ENCODE assay signal across 13 cellular contexts in the genomic region with DNA sequence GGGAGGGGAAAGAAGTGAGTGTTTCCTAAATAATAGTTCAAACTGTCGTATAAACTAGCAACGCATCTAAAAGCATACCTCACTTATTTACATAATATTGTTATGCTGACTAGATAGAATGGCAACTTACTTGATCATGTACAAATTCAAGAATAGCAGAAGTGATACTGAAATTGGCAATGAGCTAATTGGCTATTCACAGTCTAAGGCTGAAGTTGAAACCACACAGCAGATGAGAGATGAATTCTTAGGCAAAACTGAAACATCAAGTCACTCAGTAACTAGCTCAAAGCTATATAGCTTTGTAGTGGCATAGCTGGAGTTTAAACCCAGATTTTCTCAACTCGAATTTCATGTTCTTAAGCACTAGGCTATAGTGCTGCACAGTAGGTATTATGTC.
A peak's percentile ranks its signal among the peaks of the same experiment; 100 is the strongest.
DNase-seq lines count a peak whose midpoint lies in the region; ATAC-seq, FAIRE-seq and TF ChIP-seq lines count a peak whose summit lies in the region.
"Had no signal": no experiment of that assay in that cellular context is flagged by ENCODE, and none has a peak within 500 bp of the region (broad histone marks: within the 10 kb centered on the region; RNA-seq: fewer than 3 reads in every experiment).

No MANE protein-coding gene starts in this region.

- H3K36me3 Mint-ChIP-seq in CD8-positive, alpha-beta T cell = no peaks in the 10 kb centered on the region

- no peak overlapping the region for H3K4me3 ChIP-seq in GM06990 (replicated peaks; ENCODE audit: low read depth, low read length)
- H3K4me3 ChIP-seq in CD8-positive, alpha-beta T cell (ENCODE audit: low read depth, low read length) = no peak overlapping the region

- H3K27me3 ChIP-seq in GM06990 (replicated peaks; ENCODE audit: control insufficient read depth, insufficient read depth, low read length) = no peaks in the 10 kb centered on the region
- no peaks in the 10 kb centered on the region for H3K27me3 ChIP-seq in CD8-positive, alpha-beta T cell (ENCODE audit: insufficient read depth, low read length)

- no peak overlapping the region for H3K27ac Mint-ChIP-seq in CD8-positive, alpha-beta T cell

- TF ChIP-seq CTCF in GM06990 (IDR thresholded peaks at IDR 0.05; ENCODE audit: insufficient read depth, low read length, poor library complexity, severe bottlenecking) (no peak), D721Med (IDR thresholded peaks at IDR 0.05; ENCODE audit: insufficient read depth, missing control alignments) (no peak)
- TF ChIP-seq CTCF in CD8-positive, alpha-beta T cell (IDR thresholded peaks at IDR 0.05) = no peak

- ATAC-seq in GM19324 (IDR thresholded peaks at IDR 0.05; ENCODE audit: low FRiP score, unreplicated experiment) (peak; percentile 99), HG02642 (IDR thresholded peaks at IDR 0.05; ENCODE audit: poor library complexity, unreplicated experiment) (peak; percentile 99), HG03432 (IDR thresholded peaks at IDR 0.05; ENCODE audit: unreplicated experiment) (peak; percentile 99)
- no peak for ATAC-seq in CD8-positive, alpha-beta T cell
- ATAC-seq: esophagus mucosa had no signal

- H3K4me1 ChIP-seq in CD8-positive, alpha-beta T cell (ENCODE audit: insufficient read depth, low read length) = no peaks in the 10 kb centered on the region

- FAIRE-seq in D721Med (lab: Jason Lieb, UNC) = no peak
- FAIRE-seq: H54 had no signal

- no peaks in the 10 kb centered on the region for H3K9me3 ChIP-seq in CD8-positive, alpha-beta T cell (ENCODE audit: low read length)

- no peaks in the 10 kb centered on the region for H3K27me3 Mint-ChIP-seq in CD8-positive, alpha-beta T cell (ENCODE audit: low read depth)

- H3K27ac ChIP-seq in CD8-positive, alpha-beta T cell (ENCODE audit: low read depth, low read length) = no peak overlapping the region

- DNase-seq in GM06990 (ENCODE audit: extremely low read depth, insufficient read length) (peak; percentile 62), D721Med (ENCODE audit: insufficient read length, low spot score) (no peak), SHP77 (lab: John Stamatoyannopoulos, UW) (no peak)
- no peak for DNase-seq in effector CD4-positive, alpha-beta T cell
- DNase-seq in CD8-positive, alpha-beta T cell = no peak
- DNase-seq: activated CD8-positive, alpha-beta memory T cell treated with anti-CD3 and anti-CD28 coated beads, Interleukin-2, amount 50 U/mL, for 48 hours; DMS53; NCI-H526 had no signal

- intact Hi-C loops in CD8-positive, alpha-beta T cell (cut with DNase I, micrococcal nuclease) = no loop called here

- no peak overlapping the region for H3K4me3 Mint-ChIP-seq in CD8-positive, alpha-beta T cell

- POLR2A ChIA-PET in CD8-positive, alpha-beta T cell (lab: Charles Lee) = no interaction called here

- peaks cover 2% of the 10 kb centered on the region for H3K9me3 Mint-ChIP-seq in CD8-positive, alpha-beta T cell

- CTCF ChIA-PET in CD8-positive, alpha-beta T cell (lab: Charles Lee) = no interaction called here

- no peaks in the 10 kb centered on the region for H3K4me1 Mint-ChIP-seq in CD8-positive, alpha-beta T cell (ENCODE audit: low read depth)

- H3K36me3 ChIP-seq in GM06990 (ENCODE audit: control insufficient read depth, insufficient read depth, low read length) = no peaks in the 10 kb centered on the region
- H3K36me3 ChIP-seq in CD8-positive, alpha-beta T cell (ENCODE audit: insufficient read depth, low read length) = no peaks in the 10 kb centered on the region
